In the genomic region with DNA sequence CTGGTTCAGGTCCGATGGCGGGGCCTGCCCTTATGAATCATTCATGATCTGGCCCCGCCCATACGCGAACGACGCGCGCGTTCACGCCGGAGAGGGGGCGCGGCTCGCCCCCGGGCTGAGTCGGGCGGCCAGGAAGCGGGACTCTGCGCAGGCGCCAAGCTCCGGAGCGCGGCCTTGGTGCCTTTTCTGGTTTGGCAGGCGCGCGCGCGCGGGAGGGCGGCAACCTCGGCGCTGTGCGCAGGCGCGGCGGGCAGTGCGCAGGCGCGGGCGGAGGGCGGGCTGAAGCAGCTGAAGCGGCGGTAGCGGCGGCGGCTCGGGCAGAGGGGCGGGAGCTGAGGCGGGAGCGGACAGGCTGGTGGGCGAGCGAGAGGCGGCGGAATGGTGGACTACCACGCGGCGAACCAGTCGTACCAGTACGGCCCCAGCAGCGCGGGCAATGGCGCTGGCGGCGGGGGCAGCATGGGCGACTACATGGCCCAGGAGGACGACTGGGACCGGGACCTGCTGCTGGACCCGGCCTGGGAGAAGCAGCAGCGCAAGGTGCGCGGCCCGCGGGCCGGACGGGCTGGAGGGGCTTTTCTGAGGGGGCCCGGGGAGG, we compare ENCODE assay signal across 8 cellular contexts. TPM values are rescaled to one million over a fixed set of nuclear protein-coding genes. Genes with fewer than 3 reads are reported as not detected.
DNase-seq lines count a peak whose midpoint lies in the region; ATAC-seq, FAIRE-seq and TF ChIP-seq lines count a peak whose summit lies in the region.

A gene (plus strand): TSS at position 282 of the 598 bp plus-strand sequence. CDS start 97 bp downstream, at position 379.

- intact Hi-C loops in cardiac septum (cut with DNase I): loop anchor here (5.0 to 10.0 kb wide), 3 partner anchors 60 to 205 kb away; a partner anchor contains a TSS
- intact Hi-C loops in transverse colon (cut with DNase I; ENCODE audit: low total_unique reads): loop anchor here (10.0 kb wide), 1 partner anchor 67 kb away; no protein-coding TSS in a partner anchor

- peak within 1 kb of the TSS; percentile 92 to 100 (median 98) for H3K4me3 ChIP-seq in transverse colon

- TF ChIP-seq CTCF in transverse colon (IDR thresholded peaks at IDR 0.05): no peak

- no peak for TF ChIP-seq EP300 in transverse colon (IDR thresholded peaks at IDR 0.05; ENCODE audit: low read depth)

- H3K27me3 ChIP-seq in transverse colon: no peaks in the 10 kb centered on the region

- DNase-seq in GM12892 (ENCODE audit: insufficient read length) (peak; percentile 93), NCI-H1436 (lab: John Stamatoyannopoulos, UW) (peak; percentile 92), T-cell (peak; percentile 97 to 100 (median 100)), cardiac septum (ENCODE audit: low spot score) (peak; percentile 100), pons (ENCODE audit: low spot score) (peak; percentile 95), transverse colon (peak; percentile 100)

- 0 to 1% (median 0%) methylated on average over 65 to 77 of the region's 77 CpGs for WGBS in adipose tissue, 3 donors
- WGBS in transverse colon (ENCODE audit: low coverage in 1 of 2), 2 donors: 0% methylated on average over 76 of the region's 77 CpGs; no CpG with 5 or more reads in 1 of the 2 donors

- peak within 1 kb of the TSS; percentile 88 to 98 (median 91) for H3K4me3 Mint-ChIP-seq in T-cell

- H3K27ac ChIP-seq in adipose tissue (ENCODE audit: low read depth, low read length): peak within 1 kb of the TSS; percentile 46
- peak within 1 kb of the TSS; percentile 99 to 100 (median 99) for H3K27ac ChIP-seq in transverse colon

- no peaks in the 10 kb centered on the region for H3K36me3 Mint-ChIP-seq in T-cell

- TF ChIP-seq POLR2A in GM12892 (IDR thresholded peaks at IDR 0.05; ENCODE audit: low read depth, low read length): peak; percentile 96
- TF ChIP-seq POLR2A in transverse colon (IDR thresholded peaks at IDR 0.05): peak; percentile 99

- peaks cover 34 to 47% (median 39%) of the 10 kb centered on the region in 3 donors for H3K4me1 Mint-ChIP-seq in T-cell

- no peaks in the 10 kb centered on the region for H3K9me3 Mint-ChIP-seq in T-cell

- ATAC-seq in HG02798 (IDR thresholded peaks at IDR 0.05; ENCODE audit: poor library complexity, unreplicated experiment) (peak; percentile 97), T-cell (replicated peaks in 1 of 4) (peak; percentile 92 to 96 (median 92))

- FAIRE-seq in GM12892 (lab: Jason Lieb, UNC): peak; percentile 99

- no peaks in the 10 kb centered on the region for H3K36me3 ChIP-seq in transverse colon

- peaks cover 22 to 64% (median 43%) of the 10 kb centered on the region in 4 donors for H3K4me1 ChIP-seq in transverse colon

- CTCF ChIA-PET in T-cell (lab: Charles Lee): interaction anchor here in 1 of 2 donors (0.6 to 2.2 kb wide), 10 partner anchors 9 to 283 kb away, joined by 3 to 15 read pairs (median 6); a partner anchor contains a TSS

- in situ Hi-C loops in transverse colon (cut with MboI; ENCODE audit: low pct_ligation_motif_present in 1 of 4, low pct_unique_long_range_greater_than_20kb in 1 of 4, low sequenced_read_pairs in 3 of 4): no loop called here

- POLR2A ChIA-PET in T-cell (lab: Charles Lee): interaction anchor here (0.6 to 0.9 kb wide), 7 partner anchors 9 to 1553 kb away, joined by 3 to 6 read pairs (median 4); no protein-coding TSS in a partner anchor

- H3K9me3 ChIP-seq in transverse colon: no peaks in the 10 kb centered on the region

- peaks cover 9 to 25% of the 10 kb centered on the region in 2 donors for H3K27me3 Mint-ChIP-seq in T-cell

- H3K27ac Mint-ChIP-seq in T-cell: peak within 1 kb of the TSS; percentile 81 to 85

RNA-seq across cellular contexts. Expression of the gene that starts here (rescaled TPM):
- polyA plus RNA-seq in GM12892 (2012; ENCODE audit: missing spikeins): 113 TPM
- total RNA-seq in T-cell: 100 to 1,000 TPM in 4 of 5 donors, 10 to 100 TPM in 1; 100.0 to 201 (median 175) TPM
- polyA plus RNA-seq in adipose tissue: 100 to 1,000 TPM in 2 of 3 donors, 10 to 100 TPM in 1; 71.1 to 195 (median 101) TPM
- total RNA-seq in cardiac septum: 190 TPM
- 1,000 to 10,000 TPM in 1 of 4 donors, 100 to 1,000 TPM in 3; 458 to 1,080 (median 723) TPM for total RNA-seq in transverse colon

Comparison
In these comparisons a context has a peak if more than half of its experiments do, and no peak if none do; other contexts are left out.
1. Peak in every context shown above with its lines: DNase-seq, ATAC-seq, H3K4me3 ChIP-seq and H3K27ac ChIP-seq.